1 cellular context compared by ENCODE assay signal in the genomic region with DNA sequence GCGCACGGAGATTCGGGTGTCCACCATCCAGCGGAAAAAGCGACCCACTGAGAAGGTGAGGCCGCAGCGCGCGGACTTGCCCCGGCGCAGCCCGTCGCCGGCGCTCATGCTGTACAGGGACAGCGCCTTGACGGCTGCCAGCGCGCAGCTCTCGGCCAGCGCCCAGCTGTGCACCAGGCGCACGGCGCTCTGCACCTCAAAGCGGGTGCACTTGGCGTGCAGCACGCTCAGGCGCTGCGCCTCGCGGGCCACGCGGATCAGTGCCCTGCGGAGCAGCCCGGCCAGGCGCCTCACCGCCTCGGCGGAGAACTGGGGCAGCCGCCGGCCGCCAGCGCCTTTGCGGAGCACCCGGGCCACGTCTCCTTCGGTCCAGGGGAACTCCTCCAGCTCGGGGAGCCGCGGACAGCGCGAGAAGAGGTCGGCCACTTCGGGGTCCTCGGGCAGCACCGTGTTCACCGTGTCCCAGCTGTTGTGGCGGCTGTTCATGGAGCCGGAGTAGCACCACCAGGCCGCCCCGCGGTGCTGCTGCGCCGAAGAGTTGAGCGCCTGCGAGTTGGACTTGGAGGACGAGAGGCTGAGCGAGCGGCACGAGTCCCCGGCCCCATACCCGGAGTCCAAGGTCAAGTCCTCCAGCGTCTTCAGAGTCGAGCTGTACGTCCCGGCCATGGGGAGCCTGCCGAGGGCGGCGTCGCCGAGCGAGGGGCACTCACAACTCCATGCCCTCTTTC.
TF ChIP-seq lines count a peak whose summit lies in the region.

No MANE protein-coding gene starts in this region.

TF ChIP-seq in HepG2, 621 proteins besides CTCF, POLR2A, EP300 and RAD21 (continued from another document and continues in another):
- TF ChIP-seq, protein P1, sequence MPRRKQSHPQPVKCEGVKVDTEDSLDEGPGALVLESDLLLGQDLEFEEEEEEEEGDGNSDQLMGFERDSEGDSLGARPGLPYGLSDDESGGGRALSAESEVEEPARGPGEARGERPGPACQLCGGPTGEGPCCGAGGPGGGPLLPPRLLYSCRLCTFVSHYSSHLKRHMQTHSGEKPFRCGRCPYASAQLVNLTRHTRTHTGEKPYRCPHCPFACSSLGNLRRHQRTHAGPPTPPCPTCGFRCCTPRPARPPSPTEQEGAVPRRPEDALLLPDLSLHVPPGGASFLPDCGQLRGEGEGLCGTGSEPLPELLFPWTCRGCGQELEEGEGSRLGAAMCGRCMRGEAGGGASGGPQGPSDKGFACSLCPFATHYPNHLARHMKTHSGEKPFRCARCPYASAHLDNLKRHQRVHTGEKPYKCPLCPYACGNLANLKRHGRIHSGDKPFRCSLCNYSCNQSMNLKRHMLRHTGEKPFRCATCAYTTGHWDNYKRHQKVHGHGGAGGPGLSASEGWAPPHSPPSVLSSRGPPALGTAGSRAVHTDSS (CRISPR knock-in tag; conservative IDR thresholded peaks at IDR 0.05) = no peak
- no peak for TF ChIP-seq ZNF879 (CRISPR knock-in tag; IDR thresholded peaks at IDR 0.05)
- no peak for TF ChIP-seq PHF21A (CRISPR knock-in tag; IDR thresholded peaks at IDR 0.05)
- no peak for TF ChIP-seq KLF9 (CRISPR knock-in tag; IDR thresholded peaks at IDR 0.05; ENCODE audit: low read depth)
- no peak for TF ChIP-seq ZNF256 (CRISPR knock-in tag; conservative IDR thresholded peaks at IDR 0.05)
- 0 out of 2 replicates have a peak, but pooled peaks have one; percentile 36 for TF ChIP-seq ZNF598 (CRISPR knock-in tag; IDR thresholded peaks at IDR 0.05; ENCODE audit: borderline replicate concordance)
- TF ChIP-seq, protein P2, sequence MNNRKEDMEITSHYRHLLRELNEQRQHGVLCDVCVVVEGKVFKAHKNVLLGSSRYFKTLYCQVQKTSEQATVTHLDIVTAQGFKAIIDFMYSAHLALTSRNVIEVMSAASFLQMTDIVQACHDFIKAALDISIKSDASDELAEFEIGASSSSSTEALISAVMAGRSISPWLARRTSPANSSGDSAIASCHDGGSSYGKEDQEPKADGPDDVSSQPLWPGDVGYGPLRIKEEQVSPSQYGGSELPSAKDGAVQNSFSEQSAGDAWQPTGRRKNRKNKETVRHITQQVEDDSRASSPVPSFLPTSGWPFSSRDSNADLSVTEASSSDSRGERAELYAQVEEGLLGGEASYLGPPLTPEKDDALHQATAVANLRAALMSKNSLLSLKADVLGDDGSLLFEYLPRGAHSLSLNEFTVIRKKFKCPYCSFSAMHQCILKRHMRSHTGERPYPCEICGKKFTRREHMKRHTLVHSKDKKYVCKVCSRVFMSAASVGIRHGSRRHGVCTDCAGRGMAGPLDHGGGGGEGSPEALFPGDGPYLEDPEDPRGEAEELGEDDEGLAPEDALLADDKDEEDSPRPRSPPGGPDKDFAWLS (CRISPR knock-in tag; IDR thresholded peaks at IDR 0.05; ENCODE audit: borderline replicate concordance) = no peak
- no peak for TF ChIP-seq PHF20 (CRISPR knock-in tag; IDR thresholded peaks at IDR 0.05)
- no peak for TF ChIP-seq SIN3B (IDR thresholded peaks at IDR 0.05; ENCODE audit: low read length)
- no peak for TF ChIP-seq HMG20A (CRISPR knock-in tag; IDR thresholded peaks at IDR 0.05; ENCODE audit: borderline replicate concordance)
- TF ChIP-seq GATA4 (IDR thresholded peaks at IDR 0.05; ENCODE audit: borderline replicate concordance, low read depth) = no peak
- TF ChIP-seq, protein P3, sequence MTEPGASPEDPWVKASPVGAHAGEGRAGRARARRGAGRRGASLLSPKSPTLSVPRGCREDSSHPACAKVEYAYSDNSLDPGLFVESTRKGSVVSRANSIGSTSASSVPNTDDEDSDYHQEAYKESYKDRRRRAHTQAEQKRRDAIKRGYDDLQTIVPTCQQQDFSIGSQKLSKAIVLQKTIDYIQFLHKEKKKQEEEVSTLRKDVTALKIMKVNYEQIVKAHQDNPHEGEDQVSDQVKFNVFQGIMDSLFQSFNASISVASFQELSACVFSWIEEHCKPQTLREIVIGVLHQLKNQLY (CRISPR knock-in tag; IDR thresholded peaks at IDR 0.05) = no peak
- no peak for TF ChIP-seq RFXANK (CRISPR knock-in tag; IDR thresholded peaks at IDR 0.05)
- TF ChIP-seq, protein P4, sequence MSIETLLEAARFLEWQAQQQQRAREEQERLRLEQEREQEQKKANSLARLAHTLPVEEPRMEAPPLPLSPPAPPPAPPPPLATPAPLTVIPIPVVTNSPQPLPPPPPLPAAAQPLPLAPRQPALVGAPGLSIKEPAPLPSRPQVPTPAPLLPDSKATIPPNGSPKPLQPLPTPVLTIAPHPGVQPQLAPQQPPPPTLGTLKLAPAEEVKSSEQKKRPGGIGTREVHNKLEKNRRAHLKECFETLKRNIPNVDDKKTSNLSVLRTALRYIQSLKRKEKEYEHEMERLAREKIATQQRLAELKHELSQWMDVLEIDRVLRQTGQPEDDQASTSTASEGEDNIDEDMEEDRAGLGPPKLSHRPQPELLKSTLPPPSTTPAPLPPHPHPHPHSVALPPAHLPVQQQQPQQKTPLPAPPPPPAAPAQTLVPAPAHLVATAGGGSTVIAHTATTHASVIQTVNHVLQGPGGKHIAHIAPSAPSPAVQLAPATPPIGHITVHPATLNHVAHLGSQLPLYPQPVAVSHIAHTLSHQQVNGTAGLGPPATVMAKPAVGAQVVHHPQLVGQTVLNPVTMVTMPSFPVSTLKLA (IDR thresholded peaks at IDR 0.05) = no peak
- TF ChIP-seq ZNF556 (CRISPR knock-in tag; IDR thresholded peaks at IDR 0.05; ENCODE audit: borderline replicate concordance) = no peak
- TF ChIP-seq, protein P5, sequence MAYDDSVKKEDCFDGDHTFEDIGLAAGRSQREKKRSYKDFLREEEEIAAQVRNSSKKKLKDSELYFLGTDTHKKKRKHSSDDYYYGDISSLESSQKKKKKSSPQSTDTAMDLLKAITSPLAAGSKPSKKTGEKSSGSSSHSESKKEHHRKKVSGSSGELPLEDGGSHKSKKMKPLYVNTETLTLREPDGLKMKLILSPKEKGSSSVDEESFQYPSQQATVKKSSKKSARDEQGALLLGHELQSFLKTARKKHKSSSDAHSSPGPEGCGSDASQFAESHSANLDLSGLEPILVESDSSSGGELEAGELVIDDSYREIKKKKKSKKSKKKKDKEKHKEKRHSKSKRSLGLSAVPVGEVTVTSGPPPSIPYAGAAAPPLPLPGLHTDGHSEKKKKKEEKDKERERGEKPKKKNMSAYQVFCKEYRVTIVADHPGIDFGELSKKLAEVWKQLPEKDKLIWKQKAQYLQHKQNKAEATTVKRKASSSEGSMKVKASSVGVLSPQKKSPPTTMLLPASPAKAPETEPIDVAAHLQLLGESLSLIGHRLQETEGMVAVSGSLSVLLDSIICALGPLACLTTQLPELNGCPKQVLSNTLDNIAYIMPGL (CRISPR knock-in tag; IDR thresholded peaks at IDR 0.05; ENCODE audit: borderline replicate concordance in 1 of 2, low read depth in 1 of 2) = peak in 1 of 2 experiments; percentile 74; a peak in 2 of 4 replicates
- TF ChIP-seq POLR2AphosphoS5 (IDR thresholded peaks at IDR 0.05; ENCODE audit: low read depth, low read length) = no peak
- no peak for TF ChIP-seq SPEN (CRISPR knock-in tag; IDR thresholded peaks at IDR 0.05; ENCODE audit: low read depth)
- no peak for TF ChIP-seq SP2 (CRISPR knock-in tag; IDR thresholded peaks at IDR 0.05)
- TF ChIP-seq, protein P6, sequence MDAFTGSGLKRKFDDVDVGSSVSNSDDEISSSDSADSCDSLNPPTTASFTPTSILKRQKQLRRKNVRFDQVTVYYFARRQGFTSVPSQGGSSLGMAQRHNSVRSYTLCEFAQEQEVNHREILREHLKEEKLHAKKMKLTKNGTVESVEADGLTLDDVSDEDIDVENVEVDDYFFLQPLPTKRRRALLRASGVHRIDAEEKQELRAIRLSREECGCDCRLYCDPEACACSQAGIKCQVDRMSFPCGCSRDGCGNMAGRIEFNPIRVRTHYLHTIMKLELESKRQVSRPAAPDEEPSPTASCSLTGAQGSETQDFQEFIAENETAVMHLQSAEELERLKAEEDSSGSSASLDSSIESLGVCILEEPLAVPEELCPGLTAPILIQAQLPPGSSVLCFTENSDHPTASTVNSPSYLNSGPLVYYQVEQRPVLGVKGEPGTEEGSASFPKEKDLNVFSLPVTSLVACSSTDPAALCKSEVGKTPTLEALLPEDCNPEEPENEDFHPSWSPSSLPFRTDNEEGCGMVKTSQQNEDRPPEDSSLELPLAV (CRISPR knock-in tag; conservative IDR thresholded peaks at IDR 0.05; ENCODE audit: low read depth) = 0 out of 2 replicates have a peak, but pooled peaks have one; percentile 18
- no peak for TF ChIP-seq ATF1 (CRISPR knock-in tag; IDR thresholded peaks at IDR 0.05)
- TF ChIP-seq SOX5 (CRISPR knock-in tag; IDR thresholded peaks at IDR 0.05; ENCODE audit: borderline replicate concordance) = no peak
- TF ChIP-seq, protein P7, sequence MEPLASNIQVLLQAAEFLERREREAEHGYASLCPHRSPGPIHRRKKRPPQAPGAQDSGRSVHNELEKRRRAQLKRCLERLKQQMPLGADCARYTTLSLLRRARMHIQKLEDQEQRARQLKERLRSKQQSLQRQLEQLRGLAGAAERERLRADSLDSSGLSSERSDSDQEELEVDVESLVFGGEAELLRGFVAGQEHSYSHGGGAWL (CRISPR knock-in tag; IDR thresholded peaks at IDR 0.05) = peak; percentile 70
- no peak for TF ChIP-seq ZSCAN31 (CRISPR knock-in tag; IDR thresholded peaks at IDR 0.05; ENCODE audit: low read depth)
- TF ChIP-seq, protein P8, sequence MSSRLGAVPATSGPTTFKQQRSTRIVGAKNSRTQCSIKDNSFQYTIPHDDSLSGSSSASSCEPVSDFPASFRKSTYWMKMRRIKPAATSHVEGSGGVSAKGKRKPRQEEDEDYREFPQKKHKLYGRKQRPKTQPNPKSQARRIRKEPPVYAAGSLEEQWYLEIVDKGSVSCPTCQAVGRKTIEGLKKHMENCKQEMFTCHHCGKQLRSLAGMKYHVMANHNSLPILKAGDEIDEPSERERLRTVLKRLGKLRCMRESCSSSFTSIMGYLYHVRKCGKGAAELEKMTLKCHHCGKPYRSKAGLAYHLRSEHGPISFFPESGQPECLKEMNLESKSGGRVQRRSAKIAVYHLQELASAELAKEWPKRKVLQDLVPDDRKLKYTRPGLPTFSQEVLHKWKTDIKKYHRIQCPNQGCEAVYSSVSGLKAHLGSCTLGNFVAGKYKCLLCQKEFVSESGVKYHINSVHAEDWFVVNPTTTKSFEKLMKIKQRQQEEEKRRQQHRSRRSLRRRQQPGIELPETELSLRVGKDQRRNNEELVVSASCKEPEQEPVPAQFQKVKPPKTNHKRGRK (CRISPR knock-in tag; IDR thresholded peaks at IDR 0.05) = no peak
- TF ChIP-seq, protein P9, sequence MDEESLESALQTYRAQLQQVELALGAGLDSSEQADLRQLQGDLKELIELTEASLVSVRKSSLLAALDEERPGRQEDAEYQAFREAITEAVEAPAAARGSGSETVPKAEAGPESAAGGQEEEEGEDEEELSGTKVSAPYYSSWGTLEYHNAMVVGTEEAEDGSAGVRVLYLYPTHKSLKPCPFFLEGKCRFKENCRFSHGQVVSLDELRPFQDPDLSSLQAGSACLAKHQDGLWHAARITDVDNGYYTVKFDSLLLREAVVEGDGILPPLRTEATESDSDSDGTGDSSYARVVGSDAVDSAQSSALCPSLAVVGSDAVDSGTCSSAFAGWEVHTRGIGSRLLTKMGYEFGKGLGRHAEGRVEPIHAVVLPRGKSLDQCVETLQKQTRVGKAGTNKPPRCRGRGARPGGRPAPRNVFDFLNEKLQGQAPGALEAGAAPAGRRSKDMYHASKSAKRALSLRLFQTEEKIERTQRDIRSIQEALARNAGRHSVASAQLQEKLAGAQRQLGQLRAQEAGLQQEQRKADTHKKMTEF (CRISPR knock-in tag; IDR thresholded peaks at IDR 0.05) = no peak; the same call in 1 of the 2 replicates
- TF ChIP-seq JDP2 (CRISPR knock-in tag; IDR thresholded peaks at IDR 0.05; ENCODE audit: borderline replicate concordance) = no peak
- TF ChIP-seq SOX6 (IDR thresholded peaks at IDR 0.05) = no peak
- no peak for TF ChIP-seq SOX6 (CRISPR knock-in tag; IDR thresholded peaks at IDR 0.05)
- TF ChIP-seq FOXK2 (IDR thresholded peaks at IDR 0.05) = no peak
- TF ChIP-seq, protein P10, sequence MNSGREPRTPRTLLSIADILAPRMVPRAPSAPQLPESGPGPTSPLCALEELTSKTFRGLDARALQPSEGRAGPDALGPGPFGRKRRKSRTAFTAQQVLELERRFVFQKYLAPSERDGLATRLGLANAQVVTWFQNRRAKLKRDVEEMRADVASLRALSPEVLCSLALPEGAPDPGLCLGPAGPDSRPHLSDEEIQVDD (CRISPR knock-in tag; IDR thresholded peaks at IDR 0.05; ENCODE audit: borderline replicate concordance) = no peak
- no peak for TF ChIP-seq MEIS1 (CRISPR knock-in tag; IDR thresholded peaks at IDR 0.05; ENCODE audit: borderline replicate concordance)
- TF ChIP-seq ISX (CRISPR knock-in tag; conservative IDR thresholded peaks at IDR 0.05) = no peak
- no peak for TF ChIP-seq TEAD2 (CRISPR knock-in tag; IDR thresholded peaks at IDR 0.05)
- 0 out of 2 replicates have a peak, but pooled peaks have one; percentile 12 for TF ChIP-seq ATAD3A (CRISPR knock-in tag; IDR thresholded peaks at IDR 0.05)
- no peak for TF ChIP-seq ZSCAN29 (CRISPR knock-in tag; conservative IDR thresholded peaks at IDR 0.05)
- no peak for TF ChIP-seq ZNF317 (CRISPR knock-in tag; IDR thresholded peaks at IDR 0.05)
- no peak for TF ChIP-seq CBX5 (CRISPR knock-in tag; IDR thresholded peaks at IDR 0.05; ENCODE audit: borderline replicate concordance)
- TF ChIP-seq, protein P11, sequence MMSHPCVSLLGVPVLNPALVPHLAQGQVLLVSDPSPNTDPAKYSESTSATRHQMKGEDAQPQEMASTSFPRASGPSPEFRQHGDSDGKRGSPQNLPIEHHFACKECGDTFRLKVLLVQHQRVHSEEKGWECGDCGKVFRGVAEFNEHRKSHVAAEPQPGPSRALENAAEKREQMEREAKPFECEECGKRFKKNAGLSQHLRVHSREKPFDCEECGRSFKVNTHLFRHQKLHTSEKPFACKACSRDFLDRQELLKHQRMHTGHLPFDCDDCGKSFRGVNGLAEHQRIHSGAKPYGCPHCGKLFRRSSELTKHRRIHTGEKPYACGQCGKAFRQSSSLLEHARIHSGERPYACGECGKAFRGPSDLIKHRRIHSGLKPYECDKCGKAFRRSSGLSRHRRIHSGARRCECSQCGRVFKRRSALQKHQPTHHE (CRISPR knock-in tag; IDR thresholded peaks at IDR 0.05; ENCODE audit: borderline replicate concordance) = no peak
- no peak for TF ChIP-seq ZSCAN9 (CRISPR knock-in tag; IDR thresholded peaks at IDR 0.05; ENCODE audit: borderline replicate concordance)
- TF ChIP-seq ZNF30 (CRISPR knock-in tag; IDR thresholded peaks at IDR 0.05) = no peak; the same call in 1 of the 2 replicates
- TF ChIP-seq ZNF496 (CRISPR knock-in tag; IDR thresholded peaks at IDR 0.05; ENCODE audit: insufficient replicate concordance) = no peak
- TF ChIP-seq, protein P12, sequence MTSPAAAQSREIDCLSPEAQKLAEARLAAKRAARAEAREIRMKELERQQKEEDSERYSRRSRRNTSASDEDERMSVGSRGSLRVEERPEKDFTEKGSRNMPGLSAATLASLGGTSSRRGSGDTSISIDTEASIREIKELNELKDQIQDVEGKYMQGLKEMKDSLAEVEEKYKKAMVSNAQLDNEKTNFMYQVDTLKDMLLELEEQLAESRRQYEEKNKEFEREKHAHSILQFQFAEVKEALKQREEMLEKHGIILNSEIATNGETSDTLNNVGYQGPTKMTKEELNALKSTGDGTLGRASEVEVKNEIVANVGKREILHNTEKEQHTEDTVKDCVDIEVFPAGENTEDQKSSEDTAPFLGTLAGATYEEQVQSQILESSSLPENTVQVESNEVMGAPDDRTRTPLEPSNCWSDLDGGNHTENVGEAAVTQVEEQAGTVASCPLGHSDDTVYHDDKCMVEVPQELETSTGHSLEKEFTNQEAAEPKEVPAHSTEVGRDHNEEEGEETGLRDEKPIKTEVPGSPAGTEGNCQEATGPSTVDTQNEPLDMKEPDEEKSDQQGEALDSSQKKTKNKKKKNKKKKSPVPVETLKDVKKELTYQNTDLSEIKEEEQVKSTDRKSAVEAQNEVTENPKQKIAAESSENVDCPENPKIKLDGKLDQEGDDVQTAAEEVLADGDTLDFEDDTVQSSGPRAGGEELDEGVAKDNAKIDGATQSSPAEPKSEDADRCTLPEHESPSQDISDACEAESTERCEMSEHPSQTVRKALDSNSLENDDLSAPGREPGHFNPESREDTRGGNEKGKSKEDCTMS (CRISPR knock-in tag; conservative IDR thresholded peaks at IDR 0.05) = no peak
- TF ChIP-seq ZNF468 (CRISPR knock-in tag; IDR thresholded peaks at IDR 0.05) = 0 out of 2 replicates have a peak, but pooled peaks have one; percentile 58
